ENCODE assay signal across 7 cellular contexts in genomic region chr2:109980754-109981153, GRCh38.
A peak's percentile ranks its signal among the peaks of the same experiment; 100 is the strongest.
DNase-seq lines count a peak whose midpoint lies in the region; ATAC-seq, FAIRE-seq and TF ChIP-seq lines count a peak whose summit lies in the region.
"Not testable (repeated sequence)": the region's sequence is repeated elsewhere in the genome, so short reads cannot be mapped to it uniquely, and the experiment has no call there.

No MANE protein-coding gene starts in this region.

- not testable (repeated sequence) for H3K36me3 Mint-ChIP-seq in activated CD8-positive, alpha-beta T cell treated with anti-CD3 and anti-CD28 coated beads for 36 hours (ENCODE audit: low read depth); memory B cell; stimulated activated naive B cell treated with anti-CD40 and anti-IgM and Interleukin-4, amounts not matched to agents 10 μg/mL and 1 μg/mL and 100 μg/mL, for 72 hours

- BruUV-seq in IMR-90 (replicated peaks; lab: Mats Ljungman, UMichigan): not testable (repeated sequence)

- not testable (repeated sequence) for TF ChIP-seq POLR2A in GM12892 (IDR thresholded peaks at IDR 0.05; ENCODE audit: low read depth, low read length); IMR-90 (IDR thresholded peaks at IDR 0.05; ENCODE audit: low read depth, low read length)

- H3K79me1 ChIP-seq in IMR-90 (ENCODE audit: low read depth in 1 of 2, low read length in 2 of 2): not testable (repeated sequence)

- POLR2A ChIA-PET in IMR-90 (lab: Charles Lee; ENCODE audit: unreplicated experiment); activated CD8-positive, alpha-beta T cell treated with anti-CD3 and anti-CD28 coated beads for 36 hours (lab: Charles Lee): not testable (repeated sequence)

- not testable (repeated sequence) for H3K14ac ChIP-seq in IMR-90 (replicated peaks; ENCODE audit: low read depth, low read length)

- H2AK5ac ChIP-seq in IMR-90 (ENCODE audit: low read depth, low read length): not testable (repeated sequence)

- not testable (repeated sequence) for TF ChIP-seq RAD21 in IMR-90 (IDR thresholded peaks at IDR 0.05; ENCODE audit: low read length)

- H2BK15ac ChIP-seq in IMR-90 (ENCODE audit: low read depth, low read length): not testable (repeated sequence)

- ATAC-seq in IMR-90 (ENCODE audit: low read depth) (peak; percentile 62; the same call in 1 of the 2 replicates), left ventricle myocardium superior (peak; percentile 58), memory B cell (ENCODE audit: low read depth) (peak; percentile 31)
- peak; percentile 75 for ATAC-seq in activated CD8-positive, alpha-beta T cell treated with anti-CD3 and anti-CD28 coated beads for 36 hours
- ATAC-seq in stimulated activated naive B cell treated with anti-CD40 and anti-IgM and Interleukin-4, amounts not matched to agents 10 μg/mL and 1 μg/mL and 100 μg/mL, for 72 hours (replicated peaks): peak; percentile 43 to 44

- in situ Hi-C loops in IMR-90 (cut with MboI; ENCODE audit: low sequenced_read_pairs): not testable (repeated sequence)

- H3K9me3 Mint-ChIP-seq in activated CD8-positive, alpha-beta T cell treated with anti-CD3 and anti-CD28 coated beads for 36 hours; memory B cell; stimulated activated naive B cell treated with anti-CD40 and anti-IgM and Interleukin-4, amounts not matched to agents 10 μg/mL and 1 μg/mL and 100 μg/mL, for 72 hours: not testable (repeated sequence)

- CTCF ChIA-PET in IMR-90 (lab: Yijun Ruan, JAX); activated CD8-positive, alpha-beta T cell treated with anti-CD3 and anti-CD28 coated beads for 36 hours (lab: Charles Lee): not testable (repeated sequence)

- not testable (repeated sequence) for H3K18ac ChIP-seq in IMR-90 (ENCODE audit: low read depth, low read length)

- not testable (repeated sequence) for H3K27me3 ChIP-seq in IMR-90 (ENCODE audit: control insufficient read depth, insufficient read depth, low read length); bronchial epithelial cell (ENCODE audit: control insufficient read depth, insufficient read depth, low read length)

- not testable (repeated sequence) for H2AFZ ChIP-seq in IMR-90 (replicated peaks; ENCODE audit: low read length, poor library complexity)

- not testable (repeated sequence) for H4K91ac ChIP-seq in IMR-90 (ENCODE audit: insufficient read depth, low read depth, low read length)

- not testable (repeated sequence) for H3K27me3 Mint-ChIP-seq in activated CD8-positive, alpha-beta T cell treated with anti-CD3 and anti-CD28 coated beads for 36 hours; memory B cell; stimulated activated naive B cell treated with anti-CD40 and anti-IgM and Interleukin-4, amounts not matched to agents 10 μg/mL and 1 μg/mL and 100 μg/mL, for 72 hours

- not testable (repeated sequence) for H3K4me3 ChIP-seq in IMR-90 (ENCODE audit: insufficient read depth, low read depth, low read length); bronchial epithelial cell (ENCODE audit: low read depth, low read length)

- H3K4me1 ChIP-seq in IMR-90 (ENCODE audit: control insufficient read depth, insufficient read depth, low read length): not testable (repeated sequence)

- not testable (repeated sequence) for H3K4me2 ChIP-seq in IMR-90 (ENCODE audit: low read depth, low read length)

- not testable (repeated sequence) for H4K5ac ChIP-seq in IMR-90 (ENCODE audit: low read depth, low read length)

- H3K56ac ChIP-seq in IMR-90 (ENCODE audit: extremely low read depth, insufficient read depth, low read length): not testable (repeated sequence)

- not testable (repeated sequence) for H4K20me1 ChIP-seq in IMR-90 (ENCODE audit: insufficient read depth, low read length)

- H3K9me1 ChIP-seq in IMR-90 (ENCODE audit: insufficient read depth, low read length): not testable (repeated sequence)

- TF ChIP-seq CTCF in IMR-90 (conservative IDR thresholded peaks at IDR 0.05; ENCODE audit: low read depth, low read length); activated CD8-positive, alpha-beta T cell treated with anti-CD3 and anti-CD28 coated beads for 36 hours (IDR thresholded peaks at IDR 0.05); bronchial epithelial cell (IDR thresholded peaks at IDR 0.05; ENCODE audit: insufficient read depth, low read length, severe bottlenecking): not testable (repeated sequence)

- H3K27ac Mint-ChIP-seq in activated CD8-positive, alpha-beta T cell treated with anti-CD3 and anti-CD28 coated beads for 36 hours; memory B cell; stimulated activated naive B cell treated with anti-CD40 and anti-IgM and Interleukin-4, amounts not matched to agents 10 μg/mL and 1 μg/mL and 100 μg/mL, for 72 hours: not testable (repeated sequence)

- not testable (repeated sequence) for H3K4me1 Mint-ChIP-seq in activated CD8-positive, alpha-beta T cell treated with anti-CD3 and anti-CD28 coated beads for 36 hours (ENCODE audit: low read depth); memory B cell; stimulated activated naive B cell treated with anti-CD40 and anti-IgM and Interleukin-4, amounts not matched to agents 10 μg/mL and 1 μg/mL and 100 μg/mL, for 72 hours

- H3K27ac ChIP-seq in IMR-90 (ENCODE audit: insufficient read depth, low read length): not testable (repeated sequence)

- H3K36me3 ChIP-seq in IMR-90 (ENCODE audit: control insufficient read depth, insufficient read depth, low read length); bronchial epithelial cell (ENCODE audit: control insufficient read depth, insufficient read depth, low read length): not testable (repeated sequence)

- H3K9ac ChIP-seq in IMR-90 (ENCODE audit: low read depth, low read length): not testable (repeated sequence)

- intact Hi-C loops in IMR-90 (cut with micrococcal nuclease); activated CD8-positive, alpha-beta T cell treated with anti-CD3 and anti-CD28 coated beads for 36 hours (cut with micrococcal nuclease); left ventricle myocardium superior (cut with micrococcal nuclease): not testable (repeated sequence)

- H3K23ac ChIP-seq in IMR-90 (ENCODE audit: low read depth, low read length): not testable (repeated sequence)

- peak; percentile 88 for FAIRE-seq in GM12892 (lab: Jason Lieb, UNC)
- peak; percentile 64 for FAIRE-seq in bronchial epithelial cell (lab: Jason Lieb, UNC)

- dilution Hi-C loops in IMR-90 (cut with HindIII; ENCODE audit: low sequenced_read_pairs, unreplicated experiment): not testable (repeated sequence)

- not testable (repeated sequence) for H4K8ac ChIP-seq in IMR-90 (ENCODE audit: low read depth in 2 of 2, low read length in 2 of 2)

- H2AK9ac ChIP-seq in IMR-90 (replicated peaks; ENCODE audit: low read depth, low read length, poor library complexity): not testable (repeated sequence)

- H3K4ac ChIP-seq in IMR-90 (ENCODE audit: low read depth, low read length): not testable (repeated sequence)

- DNase-seq in GM12892 (ENCODE audit: insufficient read length); IMR-90; activated CD8-positive, alpha-beta T cell treated with anti-CD3 and anti-CD28 coated beads for 36 hours; bronchial epithelial cell (ENCODE audit: low read depth); left ventricle myocardium superior; memory B cell (ENCODE audit: low spot score in 2 of 2); stimulated activated naive B cell treated with anti-CD40 and anti-IgM and Interleukin-4, amounts not matched to agents 10 μg/mL and 1 μg/mL and 100 μg/mL, for 72 hours: not testable (repeated sequence)

- H2BK120ac ChIP-seq in IMR-90 (ENCODE audit: low read depth, low read length): not testable (repeated sequence)

- no CpG with 5 or more reads among the region's 4 CpGs for WGBS in IMR-90 (ENCODE audit: extremely low coverage in 2 of 2, insufficient read length in 1 of 2), 2 experiments

- H2BK5ac ChIP-seq in IMR-90 (ENCODE audit: low read depth, low read length, poor library complexity, severe bottlenecking): not testable (repeated sequence)

- H3K9me3 ChIP-seq in IMR-90 (ENCODE audit: control insufficient read depth, insufficient read depth, low read length): not testable (repeated sequence)

- not testable (repeated sequence) for H2BK20ac ChIP-seq in IMR-90 (ENCODE audit: low read depth, low read length)

- H3K4me3 Mint-ChIP-seq in activated CD8-positive, alpha-beta T cell treated with anti-CD3 and anti-CD28 coated beads for 36 hours; memory B cell; stimulated activated naive B cell treated with anti-CD40 and anti-IgM and Interleukin-4, amounts not matched to agents 10 μg/mL and 1 μg/mL and 100 μg/mL, for 72 hours: not testable (repeated sequence)
